Comparison of ENCODE assay signal across 16 cellular contexts in genomic region chr3:36701249-36701572, GRCh38.
DNase-seq lines count a peak whose midpoint lies in the region; ATAC-seq and TF ChIP-seq lines count a peak whose summit lies in the region.
"Had no signal": no experiment of that assay in that cellular context is flagged by ENCODE, and none has a peak within 500 bp of the region (broad histone marks: within the 10 kb centered on the region; RNA-seq: fewer than 3 reads in every experiment).

No MANE protein-coding gene starts in this region.

- no peaks in the 10 kb centered on the region for H3K36me3 Mint-ChIP-seq in activated naive CD4-positive, alpha-beta T cell treated with anti-CD3 and anti-CD28 coated beads, Interleukin-2, amount 50 U/mL, for 72 hours
- H3K36me3 Mint-ChIP-seq in nephron progenitor cell (ENCODE audit: low read depth), result no peaks in the 10 kb centered on the region
- H3K36me3 Mint-ChIP-seq: type B pancreatic cell had no signal

- no peak overlapping the region for H3K4me3 ChIP-seq in mesenchymal stem cell (ENCODE audit: insufficient read depth in 1 of 2, low read depth in 1 of 2, low read length in 2 of 2)
- H3K4me3 ChIP-seq: body of pancreas, heart left ventricle, lower lobe of right lung had no signal

- TF ChIP-seq CTCF in C4-2B (conservative IDR thresholded peaks at IDR 0.05) (peak; percentile 47), VCaP (conservative IDR thresholded peaks at IDR 0.05) (peak; percentile 64), nephron progenitor cell (IDR thresholded peaks at IDR 0.05) (no peak)

- H2BK5ac ChIP-seq in mesenchymal stem cell (ENCODE audit: low read depth, low read length, poor library complexity, severe bottlenecking), result no peak overlapping the region

- no peak overlapping the region for H3K27ac ChIP-seq in C4-2B
- no peak overlapping the region for H3K27ac ChIP-seq in VCaP
- H3K27ac ChIP-seq in mesenchymal stem cell (ENCODE audit: low read length, poor library complexity, severe bottlenecking), result no peak overlapping the region
- H3K27ac ChIP-seq: body of pancreas, heart left ventricle, lower lobe of right lung had no signal

- H4K8ac ChIP-seq in mesenchymal stem cell (ENCODE audit: low read length), result no peak overlapping the region

- H3K79me1 ChIP-seq in mesenchymal stem cell (replicated peaks; ENCODE audit: low read length, poor library complexity, severe bottlenecking), result no peaks in the 10 kb centered on the region

- H3K36me3 ChIP-seq in mesenchymal stem cell (ENCODE audit: control insufficient read depth in 1 of 2, insufficient read depth in 2 of 2, low read depth in 1 of 2, low read length in 2 of 2), result no peaks in the 10 kb centered on the region
- H3K36me3 ChIP-seq: heart left ventricle, lower lobe of right lung had no signal

- no peak overlapping the region for H3K4me3 Mint-ChIP-seq in nephron progenitor cell
- H3K4me3 Mint-ChIP-seq: activated T-cell treated with anti-CD3 and anti-CD28 coated beads, Interleukin-2, amount 50 U/mL, for 24 hours; nephron; type B pancreatic cell had no signal

- no peak overlapping the region for H3K4ac ChIP-seq in mesenchymal stem cell (ENCODE audit: low read depth in 1 of 2, low read length in 2 of 2)

- H2AK5ac ChIP-seq in mesenchymal stem cell (ENCODE audit: low read length, severe bottlenecking), result no peak overlapping the region

- H3K9me3 ChIP-seq in mesenchymal stem cell (ENCODE audit: control insufficient read depth, low read length), result no peaks in the 10 kb centered on the region
- H3K9me3 ChIP-seq: body of pancreas, heart left ventricle, lower lobe of right lung had no signal

- no peak overlapping the region for H2AFZ ChIP-seq in mesenchymal stem cell (ENCODE audit: low read depth, low read length)

- DNase-seq in NCI-H1105 (lab: John Stamatoyannopoulos, UW) (peak; percentile 45), mesenchymal stem cell (no peak), nephron progenitor cell (no peak)
- DNase-seq in activated naive CD4-positive, alpha-beta T cell treated with anti-CD3 and anti-CD28 coated beads, Interleukin-2, amount 50 U/mL, for 72 hours (ENCODE audit: low spot score in 2 of 2), result no peak
- DNase-seq: activated gamma-delta T cell treated with Interleukin-2 at 50 U/mL for 16 hours, GOT3 had no signal

- no peak overlapping the region for H3K18ac ChIP-seq in mesenchymal stem cell (ENCODE audit: low read depth in 1 of 2, low read length in 2 of 2)

- no peaks in the 10 kb centered on the region for H3K27me3 ChIP-seq in mesenchymal stem cell (ENCODE audit: control insufficient read depth in 1 of 2, insufficient read depth in 1 of 2, low read length in 2 of 2)
- H3K27me3 ChIP-seq: body of pancreas, heart left ventricle had no signal

- H2BK120ac ChIP-seq in mesenchymal stem cell (ENCODE audit: low read depth, low read length), result no peak overlapping the region

- H3K4me1 ChIP-seq in mesenchymal stem cell (ENCODE audit: control insufficient read depth, insufficient read depth, low read depth, low read length), result peaks cover 4% of the 10 kb centered on the region
- H3K4me1 ChIP-seq: body of pancreas, heart left ventricle, lower lobe of right lung had no signal

- peaks cover 5% of the 10 kb centered on the region for H3K27me3 Mint-ChIP-seq in nephron progenitor cell (ENCODE audit: low read depth, poor library complexity)
- H3K27me3 Mint-ChIP-seq: activated T-cell treated with anti-CD3 and anti-CD28 coated beads, Interleukin-2, amount 50 U/mL, for 24 hours had no signal

- H4K91ac ChIP-seq in mesenchymal stem cell (ENCODE audit: low read length), result no peak overlapping the region

- no peak overlapping the region for H2BK12ac ChIP-seq in mesenchymal stem cell (ENCODE audit: low read length in 2 of 2)

- 90% methylated on average over 1 of the region's 2 CpGs for WGBS in mesenchymal stem cell

- ATAC-seq in HG03280 (IDR thresholded peaks at IDR 0.05; ENCODE audit: unreplicated experiment), result no peak
- ATAC-seq in activated naive CD4-positive, alpha-beta T cell treated with anti-CD3 and anti-CD28 coated beads, Interleukin-2, amount 50 U/mL, for 72 hours, result no peak
- ATAC-seq in GM19452 (IDR thresholded peaks at IDR 0.05; ENCODE audit: unreplicated experiment), result no peak

- H2BK15ac ChIP-seq in mesenchymal stem cell (ENCODE audit: low read depth, poor library complexity, severe bottlenecking), result no peak overlapping the region

- H3K27ac Mint-ChIP-seq in activated naive CD4-positive, alpha-beta T cell treated with anti-CD3 and anti-CD28 coated beads, Interleukin-2, amount 50 U/mL, for 72 hours, result no peak overlapping the region
- no peak overlapping the region for H3K27ac Mint-ChIP-seq in nephron progenitor cell
- H3K27ac Mint-ChIP-seq: activated T-cell treated with anti-CD3 and anti-CD28 coated beads, Interleukin-2, amount 50 U/mL, for 24 hours; type B pancreatic cell had no signal

- H3K9me3 Mint-ChIP-seq in activated naive CD4-positive, alpha-beta T cell treated with anti-CD3 and anti-CD28 coated beads, Interleukin-2, amount 50 U/mL, for 72 hours, result no peaks in the 10 kb centered on the region
- no peaks in the 10 kb centered on the region for H3K9me3 Mint-ChIP-seq in nephron progenitor cell
- H3K9me3 Mint-ChIP-seq: activated T-cell treated with anti-CD3 and anti-CD28 coated beads, Interleukin-2, amount 50 U/mL, for 24 hours; nephron; type B pancreatic cell had no signal

- H3K4me1 Mint-ChIP-seq in nephron progenitor cell, result peaks cover 5% of the 10 kb centered on the region

- peak overlapping the region; percentile 37 for H3K9ac ChIP-seq in mesenchymal stem cell (ENCODE audit: low read length)

- no peak overlapping the region for H3K14ac ChIP-seq in mesenchymal stem cell (ENCODE audit: low read length in 2 of 2)

- H3K4me2 ChIP-seq in mesenchymal stem cell (ENCODE audit: low read length, poor library complexity, severe bottlenecking), result no peak overlapping the region

- H3K23ac ChIP-seq in mesenchymal stem cell (ENCODE audit: low read length in 2 of 2), result no peak overlapping the region
